ENCODE assay signal across 8 cellular contexts in genomic region chr16:29994613-29995329, GRCh38. TPM values are rescaled to one million over a fixed set of nuclear protein-coding genes. Genes with fewer than 3 reads are reported as not detected.
A peak's percentile ranks its signal among the peaks of the same experiment; 100 is the strongest.
DNase-seq lines count a peak whose midpoint lies in the region; ATAC-seq and TF ChIP-seq lines count a peak whose summit lies in the region.

No MANE protein-coding gene starts in this region.

- peak overlapping the region; percentile 91 to 98 for H3K4me3 Mint-ChIP-seq in CD14-positive monocyte
- peak overlapping the region; percentile 97 to 98 for H3K4me3 Mint-ChIP-seq in activated T-cell treated with anti-CD3 and anti-CD28 coated beads, Interleukin-2, amount 50 U/mL, for 72 hours

- TF ChIP-seq CTCF in CD14-positive monocyte (IDR thresholded peaks at IDR 0.05) (no peak), gastroesophageal sphincter (IDR thresholded peaks at IDR 0.05) (no peak), uterus (IDR thresholded peaks at IDR 0.05) (no peak)

- intact Hi-C loops in CD14-positive monocyte (cut with micrococcal nuclease), result loop anchor here (5.0 to 10.0 kb wide), 2 partner anchors 180 to 763 kb away; partner anchors contain the start of genes PAGR1 (in 1 of the 2) and PRRT2 (in 1 of the 2)
- intact Hi-C loops in uterus (cut with DNase I; ENCODE audit: low total_unique reads), result no loop called here

- peaks cover 35 to 49% of the 10 kb centered on the region in 2 donors for H3K36me3 Mint-ChIP-seq in CD14-positive monocyte
- peaks cover 1 to 5% of the 10 kb centered on the region in 2 donors for H3K36me3 Mint-ChIP-seq in activated T-cell treated with anti-CD3 and anti-CD28 coated beads, Interleukin-2, amount 50 U/mL, for 72 hours (ENCODE audit: insufficient read depth in 2 of 2)

- peak overlapping the region; percentile 64 for H4K8ac ChIP-seq in trophoblast cell (ENCODE audit: low read depth, low read length)

- H2AFZ ChIP-seq in trophoblast cell (ENCODE audit: insufficient read depth, low read length, poor library complexity), result peak overlapping the region; percentile 89

- no peak overlapping the region for H2BK5ac ChIP-seq in trophoblast cell (ENCODE audit: low read depth, low read length, poor library complexity)

- H4K12ac ChIP-seq in trophoblast cell (ENCODE audit: low read depth, low read length), result peak overlapping the region; percentile 7

- peaks cover 7% of the 10 kb centered on the region for H3K79me2 ChIP-seq in trophoblast cell (ENCODE audit: control insufficient read depth, insufficient read depth, low read length, poor library complexity)

- H2BK12ac ChIP-seq in trophoblast cell (ENCODE audit: low read length), result no peak overlapping the region

- H3K14ac ChIP-seq in trophoblast cell (ENCODE audit: low read length), result peak overlapping the region; percentile 16

- H3K18ac ChIP-seq in trophoblast cell (ENCODE audit: low read length), result no peak overlapping the region

- H3K4me1 Mint-ChIP-seq in CD14-positive monocyte, result peaks cover 23% of the 10 kb centered on the region
- peaks cover 25% of the 10 kb centered on the region for H3K4me1 Mint-ChIP-seq in activated T-cell treated with anti-CD3 and anti-CD28 coated beads, Interleukin-2, amount 50 U/mL, for 72 hours (ENCODE audit: low read depth)

- H2AK5ac ChIP-seq in trophoblast cell (ENCODE audit: low read length), result no peak overlapping the region

- H3K4me3 ChIP-seq in HUES64 (ENCODE audit: low read length) (peak overlapping the region; percentile 93), gastroesophageal sphincter (peak overlapping the region; percentile 76 to 80), trophoblast cell (ENCODE audit: low read depth, low read length) (peak overlapping the region; percentile 76), uterus (peak overlapping the region; percentile 93 to 96)

- H2BK120ac ChIP-seq in trophoblast cell (ENCODE audit: insufficient read depth, low read length, poor library complexity), result no peak overlapping the region

- H4K91ac ChIP-seq in trophoblast cell (ENCODE audit: low read depth, low read length), result peak overlapping the region; percentile 80

- peaks cover 11% of the 10 kb centered on the region for H3K79me1 ChIP-seq in trophoblast cell (ENCODE audit: low read length)

- no peak overlapping the region for H3K23ac ChIP-seq in trophoblast cell (ENCODE audit: low read length)

- no peaks in the 10 kb centered on the region for H3K9me3 Mint-ChIP-seq in CD14-positive monocyte
- no peaks in the 10 kb centered on the region for H3K9me3 Mint-ChIP-seq in activated T-cell treated with anti-CD3 and anti-CD28 coated beads, Interleukin-2, amount 50 U/mL, for 72 hours

- peak overlapping the region in 6 of 7 donors; percentile 8 to 98 (median 70) for H3K27ac Mint-ChIP-seq in CD14-positive monocyte
- H3K27ac Mint-ChIP-seq in activated T-cell treated with anti-CD3 and anti-CD28 coated beads, Interleukin-2, amount 50 U/mL, for 72 hours, result peak overlapping the region; percentile 92

- DNase-seq in CD14-positive monocyte (ENCODE audit: low spot score) (no peak), trophoblast cell (peak; percentile 68 to 81), uterus (peak; percentile 54 to 60), GDM1 (lab: John Stamatoyannopoulos, UW) (no peak)
- peak in 1 of 2 donors; percentile 80 for DNase-seq in activated T-cell treated with anti-CD3 and anti-CD28 coated beads, Interleukin-2, amount 50 U/mL, for 72 hours

- no peak overlapping the region for H3K4ac ChIP-seq in trophoblast cell (ENCODE audit: low read depth, low read length)

- H3K9ac ChIP-seq in HUES64 (ENCODE audit: low read depth, low read length) (peak overlapping the region; percentile 95), trophoblast cell (ENCODE audit: low read length) (no peak overlapping the region)

- TF ChIP-seq POLR2A in gastroesophageal sphincter (IDR thresholded peaks at IDR 0.05) (no peak), uterus (IDR thresholded peaks at IDR 0.05) (no peak)

- peak overlapping the region; percentile 82 for H3K4me2 ChIP-seq in trophoblast cell (ENCODE audit: low read length)

- peaks cover 0 to 4% (median 0%) of the 10 kb centered on the region in 3 donors for H3K27me3 Mint-ChIP-seq in CD14-positive monocyte (ENCODE audit: low read depth in 3 of 3)
- no peaks in the 10 kb centered on the region for H3K27me3 Mint-ChIP-seq in activated T-cell treated with anti-CD3 and anti-CD28 coated beads, Interleukin-2, amount 50 U/mL, for 72 hours (ENCODE audit: low read depth)

- peak; percentile 29 for ATAC-seq in GM19463 (IDR thresholded peaks at IDR 0.05; ENCODE audit: unreplicated experiment)
- ATAC-seq in activated T-cell treated with anti-CD3 and anti-CD28 coated beads, Interleukin-2, amount 50 U/mL, for 72 hours (replicated peaks in 1 of 2), result peak in 1 of 2 donors; percentile 51
- peak; percentile 31 for ATAC-seq in gastroesophageal sphincter

- H3K27me3 ChIP-seq in HUES64 (ENCODE audit: insufficient read depth, low read length) (no peaks in the 10 kb centered on the region), gastroesophageal sphincter (no peaks in the 10 kb centered on the region), trophoblast cell (ENCODE audit: insufficient read depth, low read length) (no peaks in the 10 kb centered on the region), uterus (no peaks in the 10 kb centered on the region)

- H3K36me3 ChIP-seq in HUES64 (ENCODE audit: insufficient read depth, low read length) (peaks cover 52% of the 10 kb centered on the region), gastroesophageal sphincter (peaks cover 0 to 62% of the 10 kb centered on the region in 2 donors), trophoblast cell (ENCODE audit: control insufficient read depth in 1 of 2, insufficient read depth in 2 of 2, low read length in 2 of 2) (peaks cover 32 to 38% of the 10 kb centered on the region in 2 experiments), uterus (no peaks in the 10 kb centered on the region)

- TF ChIP-seq EP300 in gastroesophageal sphincter (IDR thresholded peaks at IDR 0.05), result no peak

- H3K9me3 ChIP-seq in HUES64 (ENCODE audit: insufficient read depth, low read depth, low read length), result no peaks in the 10 kb centered on the region
- no peaks in the 10 kb centered on the region for H3K9me3 ChIP-seq in gastroesophageal sphincter
- H3K9me3 ChIP-seq in trophoblast cell (ENCODE audit: insufficient read depth, low read depth, low read length), result no peaks in the 10 kb centered on the region
- H3K9me3 ChIP-seq in uterus, result no peaks in the 10 kb centered on the region

- H3K4me1 ChIP-seq in HUES64 (ENCODE audit: insufficient read depth, low read length) (no peaks in the 10 kb centered on the region; the same call in 1 of the 2 replicates), gastroesophageal sphincter (peaks cover 3 to 35% (median 11%) of the 10 kb centered on the region in 3 donors), trophoblast cell (ENCODE audit: control insufficient read depth in 1 of 2, insufficient read depth in 2 of 2, low read length in 2 of 2) (peaks cover 8 to 9% of the 10 kb centered on the region in 2 experiments), uterus (peaks cover 0 to 8% of the 10 kb centered on the region in 2 donors)

- H3K27ac ChIP-seq in HUES64 (ENCODE audit: low read depth, low read length) (peak overlapping the region; percentile 97), gastroesophageal sphincter (peak overlapping the region; percentile 92 to 99 (median 98)), trophoblast cell (ENCODE audit: low read depth, low read length) (peak overlapping the region; percentile 35), uterus (peak overlapping the region; percentile 96 to 98)

- WGBS in HUES64, result 23% methylated on average over 24 of the region's 24 CpGs
- WGBS in gastroesophageal sphincter (ENCODE audit: low coverage in 1 of 2), 2 donors, result 13 to 16% methylated on average over 9 to 11 of the region's 24 CpGs
- no CpG with 5 or more reads among the region's 24 CpGs for WGBS in trophoblast cell (ENCODE audit: extremely low coverage, insufficient coverage, insufficient read length)

RNA-seq across cellular contexts. Expression of gene HIRIP3, which starts 0.6 kb away (rescaled TPM):
- polyA plus RNA-seq in CD14-positive monocyte, result 1 to 10 TPM; 3.3 to 4.8 TPM
- 14.5 TPM for polyA plus RNA-seq in HUES64 (2013, experiment 1 of 2)
- polyA plus RNA-seq in HUES64 (2013, experiment 2 of 2), result 14.4 TPM
- total RNA-seq in activated T-cell treated with anti-CD3 and anti-CD28 coated beads, Interleukin-2, amount 50 U/mL, for 72 hours, result 10 to 100 TPM; 38.8 to 45.8 TPM
- total RNA-seq in gastroesophageal sphincter, result 10 to 100 TPM; 25.6 to 31.4 (median 28.2) TPM
- 8.1 and 9.7 TPM in 2 replicates for polyA plus RNA-seq in trophoblast cell (2013)
- 10 to 100 TPM in 2 of 4 donors, 1 to 10 TPM in 2; 3.8 to 20.4 (median 13.5) TPM for total RNA-seq in uterus

RNA-seq across cellular contexts. Expression of gene INO80E, which starts 1.3 kb away (rescaled TPM):
- 1 to 10 TPM; 2.8 to 3.5 TPM for polyA plus RNA-seq in CD14-positive monocyte
- 87.9 TPM for polyA plus RNA-seq in HUES64 (2013, experiment 1 of 2)
- 90.7 TPM for polyA plus RNA-seq in HUES64 (2013, experiment 2 of 2)
- 100 to 1,000 TPM in 1 of 2 donors, 10 to 100 TPM in 1; 98.5 to 116 TPM for total RNA-seq in activated T-cell treated with anti-CD3 and anti-CD28 coated beads, Interleukin-2, amount 50 U/mL, for 72 hours
- total RNA-seq in gastroesophageal sphincter, result 10 to 100 TPM; 40.9 to 82.2 (median 74.4) TPM
- polyA plus RNA-seq in trophoblast cell (2013), result 47.0 and 48.1 TPM in 2 replicates
- total RNA-seq in uterus, result 100 to 1,000 TPM in 1 of 4 donors, 10 to 100 TPM in 2, 1 to 10 TPM in 1; 4.1 to 714 (median 68.9) TPM

RNA-seq across cellular contexts. Expression of gene DOC2A, which starts 16.1 kb away (rescaled TPM):
- under 1 TPM; 0.23 to 0.66 TPM for polyA plus RNA-seq in CD14-positive monocyte
- polyA plus RNA-seq in HUES64 (2013, experiment 1 of 2), result 3.3 TPM
- 3.7 TPM for polyA plus RNA-seq in HUES64 (2013, experiment 2 of 2)
- total RNA-seq in activated T-cell treated with anti-CD3 and anti-CD28 coated beads, Interleukin-2, amount 50 U/mL, for 72 hours, result under 1 TPM in 1 of 2 donors, not detected in 1; 0.43 TPM
- total RNA-seq in gastroesophageal sphincter, result under 1 TPM in 3 of 4 donors, not detected in 1; 0.77 to 0.81 (median 0.78) TPM
- polyA plus RNA-seq in trophoblast cell (2013), result 0.57 and 0.79 TPM in 2 replicates
- total RNA-seq in uterus, result 1 to 10 TPM in 3 of 4 donors, not detected in 1; 1.0 to 2.6 (median 1.8) TPM

RNA-seq across cellular contexts. Expression of gene TAOK2, which starts 21.1 kb away (rescaled TPM):
- 1 to 10 TPM; 1.1 to 2.3 TPM for polyA plus RNA-seq in CD14-positive monocyte
- 21.2 TPM for polyA plus RNA-seq in HUES64 (2013, experiment 1 of 2)
- 21.2 TPM for polyA plus RNA-seq in HUES64 (2013, experiment 2 of 2)
- 10 to 100 TPM; 31.1 to 35.0 TPM for total RNA-seq in activated T-cell treated with anti-CD3 and anti-CD28 coated beads, Interleukin-2, amount 50 U/mL, for 72 hours
- 10 to 100 TPM; 38.4 to 62.1 (median 46.5) TPM for total RNA-seq in gastroesophageal sphincter
- 29.9 and 31.4 TPM in 2 replicates for polyA plus RNA-seq in trophoblast cell (2013)
- total RNA-seq in uterus, result 10 to 100 TPM; 28.4 to 70.0 (median 46.6) TPM

RNA-seq across cellular contexts. Expression of gene C16orf92, which starts 28.2 kb away (rescaled TPM):
- not detected for polyA plus RNA-seq in CD14-positive monocyte
- polyA plus RNA-seq in HUES64 (2013, experiment 1 of 2), result not detected
- polyA plus RNA-seq in HUES64 (2013, experiment 2 of 2), result not detected
- total RNA-seq in activated T-cell treated with anti-CD3 and anti-CD28 coated beads, Interleukin-2, amount 50 U/mL, for 72 hours, result not detected
- total RNA-seq in gastroesophageal sphincter (not detected), uterus (not detected)
- polyA plus RNA-seq in trophoblast cell (2013), result not detected in 2 replicates

Comparison
In these comparisons a context has a peak if more than half of its experiments do, and no peak if none do; other contexts are left out.
1. DNase-seq: peak in trophoblast cell (2 of 2) and uterus (2 of 2); none in CD14-positive monocyte (single experiment) and GDM1 (single experiment).
2. H3K27ac ChIP-seq: peak in every context shown above with its lines; median percentile 98 in gastroesophageal sphincter; 97 in HUES64; 97 in uterus; 35 in trophoblast cell.
3. Peak in every context shown above with its lines, with median percentiles within 50 percentile points of each other: H3K4me3 ChIP-seq.